In genomic region chr5:179955630-179956029, GRCh38 we compare ENCODE assay signal across 19 cellular contexts. TPM values are rescaled to one million over a fixed set of nuclear protein-coding genes. Genes with fewer than 3 reads are reported as not detected.
DNase-seq lines count a peak whose midpoint lies in the region; ATAC-seq and TF ChIP-seq lines count a peak whose summit lies in the region.
"Had no signal": no experiment of that assay in that cellular context is flagged by ENCODE, and none has a peak within 500 bp of the region (broad histone marks: within the 10 kb centered on the region; RNA-seq: fewer than 3 reads in every experiment).

No MANE protein-coding gene starts in this region.

- H3K9me3 ChIP-seq in neutrophil (no peaks in the 10 kb centered on the region), ovary (no peaks in the 10 kb centered on the region)
- H3K9me3 ChIP-seq: BE2C, Caco-2 had no signal

- no peak for TF ChIP-seq CTCF in dorsolateral prefrontal cortex (IDR thresholded peaks at IDR 0.05 in 54 of 56, conservative IDR thresholded peaks at IDR 0.05 in 2 of 56; ENCODE audit: low read depth in 1 of 56, partially characterized antibody in 56 of 56)
- no peak for TF ChIP-seq CTCF in neutrophil (IDR thresholded peaks at IDR 0.05)
- TF ChIP-seq CTCF in ovary (IDR thresholded peaks at IDR 0.05): no peak

- no peaks in the 10 kb centered on the region for H3K9me3 Mint-ChIP-seq in activated T-helper 17 cell treated with anti-CD3 and anti-CD28 coated beads, Interleukin-2, amount 50 U/mL, for 72 hours
- H3K9me3 Mint-ChIP-seq: CD4-positive, alpha-beta T cell; HFFc6 had no signal

- H3K4me3 ChIP-seq in dorsolateral prefrontal cortex (no peak overlapping the region), neutrophil (ENCODE audit: low read depth in 1 of 2, low read length in 1 of 2) (no peak overlapping the region), ovary (no peak overlapping the region)

- H3K27ac ChIP-seq in dorsolateral prefrontal cortex (peak overlapping the region in 41 of 59 donors; percentile 0 to 68 (median 40)), neutrophil (peak overlapping the region; percentile 15), ovary (no peak overlapping the region)
- H3K27ac ChIP-seq: HL-60 had no signal

- no peak for ATAC-seq in activated T-helper 17 cell treated with anti-CD3 and anti-CD28 coated beads, Interleukin-2, amount 50 U/mL, for 72 hours (replicated peaks)
- ATAC-seq in HG02970 (IDR thresholded peaks at IDR 0.05; ENCODE audit: low FRiP score, unreplicated experiment): no peak
- ATAC-seq: HCT116 had no signal

- H3K36me3 ChIP-seq in neutrophil (peaks cover 70% of the 10 kb centered on the region), ovary (no peaks in the 10 kb centered on the region)
- H3K36me3 ChIP-seq: BE2C had no signal

- H3K4me1 ChIP-seq in neutrophil (ENCODE audit: control insufficient read depth in 1 of 2, insufficient read depth in 1 of 2, low read depth in 1 of 2, low read length in 1 of 2): no peaks in the 10 kb centered on the region
- no peaks in the 10 kb centered on the region for H3K4me1 ChIP-seq in ovary (ENCODE audit: insufficient read depth)
- H3K4me1 ChIP-seq: BE2C, Caco-2 had no signal

- no peak for TF ChIP-seq POLR2A in ovary (IDR thresholded peaks at IDR 0.05)

- H3K4me3 Mint-ChIP-seq in activated T-helper 17 cell treated with anti-CD3 and anti-CD28 coated beads, Interleukin-2, amount 50 U/mL, for 72 hours: no peak overlapping the region
- H3K4me3 Mint-ChIP-seq: CD4-positive, alpha-beta T cell; HFFc6 had no signal

- intact Hi-C loops in dorsolateral prefrontal cortex (cut with DNase I): no loop called here
- intact Hi-C loops in ovary (cut with DNase I): no loop called here

- 73 to 82% (median 78%) methylated on average over 2 of the region's 2 CpGs for WGBS in ovary, 3 donors

- DNase-seq in CD1c-positive myeloid dendritic cell (ENCODE audit: extremely low spot score) (peak; percentile 43), dorsolateral prefrontal cortex (no peak), ovary (no peak), NCI-H510A (lab: John Stamatoyannopoulos, UW) (no peak)
- DNase-seq: ACHN; BE2C; C1 segment of cervical spinal cord; Caco-2; CD4-positive, alpha-beta T cell; GOT3; H7; HFFc6; IMR-90; KBM-7 had no signal

- no peak for TF ChIP-seq EP300 in ovary (IDR thresholded peaks at IDR 0.05)

- H3K27me3 Mint-ChIP-seq in activated T-helper 17 cell treated with anti-CD3 and anti-CD28 coated beads, Interleukin-2, amount 50 U/mL, for 72 hours: no peaks in the 10 kb centered on the region
- H3K27me3 Mint-ChIP-seq: CD4-positive, alpha-beta T cell had no signal

- peak overlapping the region; percentile 48 for H3K27ac Mint-ChIP-seq in activated T-helper 17 cell treated with anti-CD3 and anti-CD28 coated beads, Interleukin-2, amount 50 U/mL, for 72 hours
- H3K27ac Mint-ChIP-seq: CD4-positive, alpha-beta T cell; HFFc6 had no signal

- no peaks in the 10 kb centered on the region for H3K4me1 Mint-ChIP-seq in activated T-helper 17 cell treated with anti-CD3 and anti-CD28 coated beads, Interleukin-2, amount 50 U/mL, for 72 hours

- H3K36me3 Mint-ChIP-seq in activated T-helper 17 cell treated with anti-CD3 and anti-CD28 coated beads, Interleukin-2, amount 50 U/mL, for 72 hours (ENCODE audit: low read depth): peaks cover 16% of the 10 kb centered on the region

- H3K27me3 ChIP-seq in dorsolateral prefrontal cortex (no peaks in the 10 kb centered on the region), neutrophil (no peaks in the 10 kb centered on the region), ovary (no peaks in the 10 kb centered on the region)
- H3K27me3 ChIP-seq: BE2C had no signal

RNA-seq across cellular contexts. Expression of gene TBC1D9B, which starts 47.9 kb away (rescaled TPM):
- 100 to 1,000 TPM in 1 of 2 donors, 10 to 100 TPM in 1; 96.5 to 116 TPM for total RNA-seq in activated T-helper 17 cell treated with anti-CD3 and anti-CD28 coated beads, Interleukin-2, amount 50 U/mL, for 72 hours
- total RNA-seq in dorsolateral prefrontal cortex: 100 to 1,000 TPM; 127 to 231 (median 166) TPM
- 100 to 1,000 TPM in 2 of 7 donors, 10 to 100 TPM in 5; 48.3 to 121 (median 87.8) TPM for total RNA-seq in ovary
- polyA plus RNA-seq in ovary: 10 to 100 TPM; 66.2 to 67.4 TPM

Comparison
In these comparisons a context has a peak if more than half of its experiments do, and no peak if none do; other contexts are left out.
1. H3K27ac ChIP-seq: peak in dorsolateral prefrontal cortex (41 of 59) and neutrophil (single experiment); none in ovary (0 of 2).